Comparison of ENCODE assay signal across 2 cellular contexts in genomic region chr19:18521692-18522123, GRCh38.
TF ChIP-seq lines count a peak whose summit lies in the region.

Gene ELL (minus strand): TSS chr19:18522070. CDS start chr19:18522055, 15 bp downstream.

TF ChIP-seq in GM12878, 131 proteins besides CTCF, POLR2A, EP300 and RAD21 (continued from another document and continues in another):
- TF ChIP-seq, protein P1, sequence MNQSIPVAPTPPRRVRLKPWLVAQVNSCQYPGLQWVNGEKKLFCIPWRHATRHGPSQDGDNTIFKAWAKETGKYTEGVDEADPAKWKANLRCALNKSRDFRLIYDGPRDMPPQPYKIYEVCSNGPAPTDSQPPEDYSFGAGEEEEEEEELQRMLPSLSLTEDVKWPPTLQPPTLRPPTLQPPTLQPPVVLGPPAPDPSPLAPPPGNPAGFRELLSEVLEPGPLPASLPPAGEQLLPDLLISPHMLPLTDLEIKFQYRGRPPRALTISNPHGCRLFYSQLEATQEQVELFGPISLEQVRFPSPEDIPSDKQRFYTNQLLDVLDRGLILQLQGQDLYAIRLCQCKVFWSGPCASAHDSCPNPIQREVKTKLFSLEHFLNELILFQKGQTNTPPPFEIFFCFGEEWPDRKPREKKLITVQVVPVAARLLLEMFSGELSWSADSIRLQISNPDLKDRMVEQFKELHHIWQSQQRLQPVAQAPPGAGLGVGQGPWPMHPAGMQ (IDR thresholded peaks at IDR 0.05; ENCODE audit: borderline replicate concordance) = no peak
- TF ChIP-seq, protein P2, sequence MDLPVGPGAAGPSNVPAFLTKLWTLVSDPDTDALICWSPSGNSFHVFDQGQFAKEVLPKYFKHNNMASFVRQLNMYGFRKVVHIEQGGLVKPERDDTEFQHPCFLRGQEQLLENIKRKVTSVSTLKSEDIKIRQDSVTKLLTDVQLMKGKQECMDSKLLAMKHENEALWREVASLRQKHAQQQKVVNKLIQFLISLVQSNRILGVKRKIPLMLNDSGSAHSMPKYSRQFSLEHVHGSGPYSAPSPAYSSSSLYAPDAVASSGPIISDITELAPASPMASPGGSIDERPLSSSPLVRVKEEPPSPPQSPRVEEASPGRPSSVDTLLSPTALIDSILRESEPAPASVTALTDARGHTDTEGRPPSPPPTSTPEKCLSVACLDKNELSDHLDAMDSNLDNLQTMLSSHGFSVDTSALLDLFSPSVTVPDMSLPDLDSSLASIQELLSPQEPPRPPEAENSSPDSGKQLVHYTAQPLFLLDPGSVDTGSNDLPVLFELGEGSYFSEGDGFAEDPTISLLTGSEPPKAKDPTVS (IDR thresholded peaks at IDR 0.05; ENCODE audit: low read depth, low read length) = no peak
- TF ChIP-seq, protein P3, sequence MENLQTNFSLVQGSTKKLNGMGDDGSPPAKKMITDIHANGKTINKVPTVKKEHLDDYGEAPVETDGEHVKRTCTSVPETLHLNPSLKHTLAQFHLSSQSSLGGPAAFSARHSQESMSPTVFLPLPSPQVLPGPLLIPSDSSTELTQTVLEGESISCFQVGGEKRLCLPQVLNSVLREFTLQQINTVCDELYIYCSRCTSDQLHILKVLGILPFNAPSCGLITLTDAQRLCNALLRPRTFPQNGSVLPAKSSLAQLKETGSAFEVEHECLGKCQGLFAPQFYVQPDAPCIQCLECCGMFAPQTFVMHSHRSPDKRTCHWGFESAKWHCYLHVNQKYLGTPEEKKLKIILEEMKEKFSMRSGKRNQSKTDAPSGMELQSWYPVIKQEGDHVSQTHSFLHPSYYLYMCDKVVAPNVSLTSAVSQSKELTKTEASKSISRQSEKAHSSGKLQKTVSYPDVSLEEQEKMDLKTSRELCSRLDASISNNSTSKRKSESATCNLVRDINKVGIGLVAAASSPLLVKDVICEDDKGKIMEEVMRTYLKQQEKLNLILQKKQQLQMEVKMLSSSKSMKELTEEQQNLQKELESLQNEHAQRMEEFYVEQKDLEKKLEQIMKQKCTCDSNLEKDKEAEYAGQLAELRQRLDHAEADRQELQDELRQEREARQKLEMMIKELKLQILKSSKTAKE (IDR thresholded peaks at IDR 0.05; ENCODE audit: low read depth, poor library complexity, severe bottlenecking) = no peak
- TF ChIP-seq EED (IDR thresholded peaks at IDR 0.05; ENCODE audit: low read depth) = no peak
- TF ChIP-seq CBX3 (IDR thresholded peaks at IDR 0.05; ENCODE audit: borderline replicate concordance, low read depth) = no peak
- no peak for TF ChIP-seq GABPA (IDR thresholded peaks at IDR 0.05; ENCODE audit: low read depth)
- no peak for TF ChIP-seq EZH2 (IDR thresholded peaks at IDR 0.05; ENCODE audit: borderline replicate concordance, control insufficient read depth, low read depth, low read length)
- TF ChIP-seq LARP7 (IDR thresholded peaks at IDR 0.05) = peak; percentile 88
- no peak for TF ChIP-seq CUX1 (IDR thresholded peaks at IDR 0.05; ENCODE audit: insufficient replicate concordance, low read depth, low read length)
- no peak for TF ChIP-seq RUNX3 (IDR thresholded peaks at IDR 0.05; ENCODE audit: low read length)
- no peak for TF ChIP-seq KLF5 (IDR thresholded peaks at IDR 0.05; ENCODE audit: partially characterized antibody)
- no peak for TF ChIP-seq WRNIP1 (IDR thresholded peaks at IDR 0.05; ENCODE audit: borderline replicate concordance, low read depth, low read length)
- TF ChIP-seq BACH1 (IDR thresholded peaks at IDR 0.05; ENCODE audit: borderline replicate concordance) = peak; percentile 86; the same call in 1 of the 2 replicates
- no peak for TF ChIP-seq KDM1A (IDR thresholded peaks at IDR 0.05; ENCODE audit: borderline replicate concordance)
- TF ChIP-seq ZNF622 (IDR thresholded peaks at IDR 0.05) = no peak
- TF ChIP-seq NBN (IDR thresholded peaks at IDR 0.05) = no peak; the same call in 1 of the 2 replicates

TF ChIP-seq in HepG2, 621 proteins besides CTCF, POLR2A, EP300 and RAD21 (continued from another document and continues in another):
- TF ChIP-seq ZBTB43 (CRISPR knock-in tag; conservative IDR thresholded peaks at IDR 0.05) (0 out of 2 replicates have a peak, but pooled peaks have one; percentile 21), MAZ (IDR thresholded peaks at IDR 0.05; ENCODE audit: borderline replicate concordance, low read depth, low read length) (0 out of 2 replicates have a peak, but pooled peaks have one; percentile 35), MAZ (CRISPR knock-in tag; IDR thresholded peaks at IDR 0.05; ENCODE audit: low read depth) (no peak), ZNF574 (CRISPR knock-in tag; IDR thresholded peaks at IDR 0.05) (peak; percentile 73), ZNF879 (CRISPR knock-in tag; IDR thresholded peaks at IDR 0.05) (no peak), ZNF343 (CRISPR knock-in tag; IDR thresholded peaks at IDR 0.05) (peak; percentile 82; the same call in 1 of the 2 replicates), NFRKB (IDR thresholded peaks at IDR 0.05) (0 out of 2 replicates have a peak, but pooled peaks have one; percentile 8), HOXA9 (CRISPR knock-in tag; IDR thresholded peaks at IDR 0.05; ENCODE audit: borderline replicate concordance) (peak; percentile 85; the same call in 1 of the 2 replicates), MEIS2 (CRISPR knock-in tag; IDR thresholded peaks at IDR 0.05) (peak; percentile 66), TAF1 (CRISPR knock-in tag; IDR thresholded peaks at IDR 0.05) (peak; percentile 92), ZNF556 (CRISPR knock-in tag; IDR thresholded peaks at IDR 0.05; ENCODE audit: borderline replicate concordance) (0 out of 2 replicates have a peak, but pooled peaks have one; percentile 57), ZBTB33 (CRISPR knock-in tag; IDR thresholded peaks at IDR 0.05) (0 out of 2 replicates have a peak, but pooled peaks have one; percentile 11), AGO2 (optimal IDR thresholded peaks at IDR 0.05; ENCODE audit: low read depth, low read length) (peak; percentile 46), E2F1 (CRISPR knock-in tag; IDR thresholded peaks at IDR 0.05) (0 out of 2 replicates have a peak, but pooled peaks have one; percentile 16), ZFP36L1 (CRISPR knock-in tag; IDR thresholded peaks at IDR 0.05) (no peak), ZNF639 (CRISPR knock-in tag; conservative IDR thresholded peaks at IDR 0.05) (0 out of 2 replicates have a peak, but pooled peaks have one; percentile 28), YEATS4 (CRISPR knock-in tag; IDR thresholded peaks at IDR 0.05; ENCODE audit: borderline replicate concordance) (peak; percentile 62; the same call in 1 of the 2 replicates), SNRNP70 (IDR thresholded peaks at IDR 0.05; ENCODE audit: low read depth, low read length) (no peak), ZFP90 (CRISPR knock-in tag; IDR thresholded peaks at IDR 0.05; ENCODE audit: borderline replicate concordance) (no peak; the same call in 1 of the 2 replicates), NCOR1 (IDR thresholded peaks at IDR 0.05; ENCODE audit: borderline replicate concordance, low read length) (0 out of 2 replicates have a peak, but pooled peaks have one; percentile 15), ZBTB7A (CRISPR knock-in tag; IDR thresholded peaks at IDR 0.05) (0 out of 2 replicates have a peak, but pooled peaks have one; percentile 23)
- TF ChIP-seq, protein P4, sequence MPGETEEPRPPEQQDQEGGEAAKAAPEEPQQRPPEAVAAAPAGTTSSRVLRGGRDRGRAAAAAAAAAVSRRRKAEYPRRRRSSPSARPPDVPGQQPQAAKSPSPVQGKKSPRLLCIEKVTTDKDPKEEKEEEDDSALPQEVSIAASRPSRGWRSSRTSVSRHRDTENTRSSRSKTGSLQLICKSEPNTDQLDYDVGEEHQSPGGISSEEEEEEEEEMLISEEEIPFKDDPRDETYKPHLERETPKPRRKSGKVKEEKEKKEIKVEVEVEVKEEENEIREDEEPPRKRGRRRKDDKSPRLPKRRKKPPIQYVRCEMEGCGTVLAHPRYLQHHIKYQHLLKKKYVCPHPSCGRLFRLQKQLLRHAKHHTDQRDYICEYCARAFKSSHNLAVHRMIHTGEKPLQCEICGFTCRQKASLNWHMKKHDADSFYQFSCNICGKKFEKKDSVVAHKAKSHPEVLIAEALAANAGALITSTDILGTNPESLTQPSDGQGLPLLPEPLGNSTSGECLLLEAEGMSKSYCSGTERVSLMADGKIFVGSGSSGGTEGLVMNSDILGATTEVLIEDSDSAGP (CRISPR knock-in tag; IDR thresholded peaks at IDR 0.05; ENCODE audit: borderline replicate concordance) = peak; percentile 45; the same call in 1 of the 2 replicates
- TF ChIP-seq, protein P5, sequence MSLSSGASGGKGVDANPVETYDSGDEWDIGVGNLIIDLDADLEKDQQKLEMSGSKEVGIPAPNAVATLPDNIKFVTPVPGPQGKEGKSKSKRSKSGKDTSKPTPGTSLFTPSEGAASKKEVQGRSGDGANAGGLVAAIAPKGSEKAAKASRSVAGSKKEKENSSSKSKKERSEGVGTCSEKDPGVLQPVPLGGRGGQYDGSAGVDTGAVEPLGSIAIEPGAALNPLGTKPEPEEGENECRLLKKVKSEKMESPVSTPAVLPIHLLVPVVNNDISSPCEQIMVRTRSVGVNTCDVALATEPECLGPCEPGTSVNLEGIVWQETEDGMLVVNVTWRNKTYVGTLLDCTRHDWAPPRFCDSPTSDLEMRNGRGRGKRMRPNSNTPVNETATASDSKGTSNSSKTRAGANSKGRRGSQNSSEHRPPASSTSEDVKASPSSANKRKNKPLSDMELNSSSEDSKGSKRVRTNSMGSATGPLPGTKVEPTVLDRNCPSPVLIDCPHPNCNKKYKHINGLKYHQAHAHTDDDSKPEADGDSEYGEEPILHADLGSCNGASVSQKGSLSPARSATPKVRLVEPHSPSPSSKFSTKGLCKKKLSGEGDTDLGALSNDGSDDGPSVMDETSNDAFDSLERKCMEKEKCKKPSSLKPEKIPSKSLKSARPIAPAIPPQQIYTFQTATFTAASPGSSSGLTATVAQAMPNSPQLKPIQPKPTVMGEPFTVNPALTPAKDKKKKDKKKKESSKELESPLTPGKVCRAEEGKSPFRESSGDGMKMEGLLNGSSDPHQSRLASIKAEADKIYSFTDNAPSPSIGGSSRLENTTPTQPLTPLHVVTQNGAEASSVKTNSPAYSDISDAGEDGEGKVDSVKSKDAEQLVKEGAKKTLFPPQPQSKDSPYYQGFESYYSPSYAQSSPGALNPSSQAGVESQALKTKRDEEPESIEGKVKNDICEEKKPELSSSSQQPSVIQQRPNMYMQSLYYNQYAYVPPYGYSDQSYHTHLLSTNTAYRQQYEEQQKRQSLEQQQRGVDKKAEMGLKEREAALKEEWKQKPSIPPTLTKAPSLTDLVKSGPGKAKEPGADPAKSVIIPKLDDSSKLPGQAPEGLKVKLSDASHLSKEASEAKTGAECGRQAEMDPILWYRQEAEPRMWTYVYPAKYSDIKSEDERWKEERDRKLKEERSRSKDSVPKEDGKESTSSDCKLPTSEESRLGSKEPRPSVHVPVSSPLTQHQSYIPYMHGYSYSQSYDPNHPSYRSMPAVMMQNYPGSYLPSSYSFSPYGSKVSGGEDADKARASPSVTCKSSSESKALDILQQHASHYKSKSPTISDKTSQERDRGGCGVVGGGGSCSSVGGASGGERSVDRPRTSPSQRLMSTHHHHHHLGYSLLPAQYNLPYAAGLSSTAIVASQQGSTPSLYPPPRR (CRISPR knock-in tag; IDR thresholded peaks at IDR 0.05; ENCODE audit: borderline replicate concordance) = peak; percentile 67; the same call in 1 of the 2 replicates
